In the genomic region with DNA sequence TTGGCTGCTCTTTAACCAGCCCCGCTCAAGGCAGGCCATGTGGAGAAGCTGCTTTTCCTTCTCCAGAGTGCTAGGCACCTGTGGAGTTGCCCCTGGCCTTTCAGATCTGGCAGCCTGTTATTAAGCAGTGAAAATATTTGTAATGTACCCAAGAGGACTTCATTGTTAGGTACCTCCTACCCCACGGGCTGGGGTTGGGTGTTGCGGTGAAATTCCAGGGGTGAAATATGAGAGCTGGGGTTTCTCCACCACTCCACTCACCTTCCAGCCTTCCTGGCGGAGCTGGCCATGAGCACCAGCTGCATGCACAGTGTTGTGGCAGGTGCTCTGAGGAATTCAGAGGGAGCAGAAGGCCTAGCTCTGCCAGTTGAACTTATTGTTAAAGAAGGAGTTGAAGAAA, we compare ENCODE assay signal across 36 cellular contexts. TPM values are rescaled to one million over a fixed set of nuclear protein-coding genes. Genes with fewer than 3 reads are reported as not detected.
"Had no signal": no experiment of that assay in that cellular context is flagged by ENCODE, and none has a peak within 500 bp of the region (broad histone marks: within the 10 kb centered on the region; RNA-seq: fewer than 3 reads in every experiment).

No MANE protein-coding gene starts in this region.

- H3K4me1 Mint-ChIP-seq: activated naive CD4-positive, alpha-beta T cell treated with anti-CD3 and anti-CD28 coated beads, Interleukin-2, amount 10 ng/mL, durations not matched to agents 7 days and 5 days; activated naive CD8-positive, alpha-beta T cell treated with anti-CD3 and anti-CD28 coated beads, Interleukin-2, amount 10 ng/mL, durations not matched to agents 7 days and 5 days; brain; stimulated activated effector memory CD8-positive, alpha-beta T cell treated with anti-CD3 and anti-CD28 coated beads, Interleukin-12 subunit alpha, Interleukin-12 subunit beta, amount 100 ng/mL, for 72 hours had no signal

- H3K4me3 ChIP-seq: ascending aorta, coronary artery, gastroesophageal sphincter, lower lobe of right lung, skin epidermis, thoracic aorta had no signal

- H3K27ac Mint-ChIP-seq: activated naive CD4-positive, alpha-beta T cell treated with anti-CD3 and anti-CD28 coated beads, Interleukin-2, amount 10 ng/mL, durations not matched to agents 7 days and 5 days; activated naive CD8-positive, alpha-beta T cell treated with anti-CD3 and anti-CD28 coated beads, Interleukin-2, amount 10 ng/mL, durations not matched to agents 7 days and 5 days; activated T-helper 1 cell treated with anti-CD3 and anti-CD28 coated beads, Interleukin-12 subunit alpha, Interleukin-12 subunit beta, Interleukin-2, Interleukin-4 antibody, amounts not matched to agents 30 ng/mL and 10 ng/mL and 1 ng/mL, durations not matched to agents 14 hours and 24 hours and 36 hours; effector memory CD8-positive, alpha-beta T cell; natural killer cell treated with Interleukin-12 subunit alpha and Interleukin-12 subunit beta and Interleukin-15 and Interleukin-18, amount 100 ng/mL, for 72 hours; stimulated activated effector memory CD8-positive, alpha-beta T cell treated with anti-CD3 and anti-CD28 coated beads, Interleukin-12 subunit alpha, Interleukin-12 subunit beta, amount 100 ng/mL, for 72 hours; stimulated activated naive CD8-positive, alpha-beta T cell treated with anti-CD3 and anti-CD28 coated beads, Interleukin-15, Interleukin-2, amounts not matched to agents 100 ng/mL and 50 ng/mL, for 24 hours; T-helper 2 cell treated with Interferon-gamma antibody and Interleukin-4, amounts not matched to agents 5 μg/mL and 100 μg/mL, for 36 hours had no signal

- H3K4me3 Mint-ChIP-seq: activated naive CD4-positive, alpha-beta T cell treated with anti-CD3 and anti-CD28 coated beads, Interleukin-2, amount 10 ng/mL, durations not matched to agents 7 days and 5 days; activated naive CD8-positive, alpha-beta T cell treated with anti-CD3 and anti-CD28 coated beads, Interleukin-2, amount 10 ng/mL, durations not matched to agents 7 days and 5 days; activated T-helper 1 cell treated with anti-CD3 and anti-CD28 coated beads, Interleukin-12 subunit alpha, Interleukin-12 subunit beta, Interleukin-2, Interleukin-4 antibody, amounts not matched to agents 30 ng/mL and 10 ng/mL and 1 ng/mL, durations not matched to agents 14 hours and 24 hours and 36 hours; brain; effector memory CD8-positive, alpha-beta T cell; natural killer cell treated with Interleukin-12 subunit alpha and Interleukin-12 subunit beta and Interleukin-15 and Interleukin-18, amount 100 ng/mL, for 72 hours; stimulated activated effector memory CD8-positive, alpha-beta T cell treated with anti-CD3 and anti-CD28 coated beads, Interleukin-12 subunit alpha, Interleukin-12 subunit beta, amount 100 ng/mL, for 72 hours; stimulated activated naive CD8-positive, alpha-beta T cell treated with anti-CD3 and anti-CD28 coated beads, Interleukin-15, Interleukin-2, amounts not matched to agents 100 ng/mL and 50 ng/mL, for 24 hours; T-helper 2 cell treated with Interferon-gamma antibody and Interleukin-4, amounts not matched to agents 5 μg/mL and 100 μg/mL, for 36 hours had no signal

- H3K27me3 Mint-ChIP-seq: activated naive CD4-positive, alpha-beta T cell treated with anti-CD3 and anti-CD28 coated beads, Interleukin-2, amount 10 ng/mL, durations not matched to agents 7 days and 5 days; activated naive CD8-positive, alpha-beta T cell treated with anti-CD3 and anti-CD28 coated beads, Interleukin-2, amount 10 ng/mL, durations not matched to agents 7 days and 5 days; natural killer cell treated with Interleukin-12 subunit alpha and Interleukin-12 subunit beta and Interleukin-15 and Interleukin-18, amount 100 ng/mL, for 72 hours; stimulated activated naive CD8-positive, alpha-beta T cell treated with anti-CD3 and anti-CD28 coated beads, Interleukin-15, Interleukin-2, amounts not matched to agents 100 ng/mL and 50 ng/mL, for 24 hours had no signal

- ATAC-seq: activated CD4-positive, CD25-positive, alpha-beta regulatory T cell treated with anti-CD3 and anti-CD28 coated beads, Interleukin-2, amount 50 U/mL, for 24 hours; effector memory CD8-positive, alpha-beta T cell; gastroesophageal sphincter; left lobe of liver; natural killer cell treated with Interleukin-12 subunit alpha and Interleukin-12 subunit beta and Interleukin-15 and Interleukin-18, amount 100 ng/mL, for 72 hours; sciatic nerve; stimulated activated effector memory CD8-positive, alpha-beta T cell treated with anti-CD3 and anti-CD28 coated beads, Interleukin-12 subunit alpha, Interleukin-12 subunit beta, amount 100 ng/mL, for 72 hours had no signal

- H3K36me3 ChIP-seq: ascending aorta, lower lobe of right lung, neutrophil, thoracic aorta had no signal

- H3K4me1 ChIP-seq: ascending aorta, gastroesophageal sphincter, lower lobe of right lung had no signal

- H3K27me3 ChIP-seq: ascending aorta, gastroesophageal sphincter, neutrophil had no signal

- H3K27ac ChIP-seq: ascending aorta, coronary artery, gastroesophageal sphincter, lower lobe of right lung, neutrophil, skin epidermis, thoracic aorta had no signal

- H3K9me3 Mint-ChIP-seq: natural killer cell treated with Interleukin-12 subunit alpha and Interleukin-12 subunit beta and Interleukin-15 and Interleukin-18, amount 100 ng/mL, for 72 hours; stimulated activated effector memory CD8-positive, alpha-beta T cell treated with anti-CD3 and anti-CD28 coated beads, Interleukin-12 subunit alpha, Interleukin-12 subunit beta, amount 100 ng/mL, for 72 hours; T-helper 2 cell treated with Interferon-gamma antibody and Interleukin-4, amounts not matched to agents 5 μg/mL and 100 μg/mL, for 36 hours had no signal

- H3K36me3 Mint-ChIP-seq: activated naive CD4-positive, alpha-beta T cell treated with anti-CD3 and anti-CD28 coated beads, Interleukin-2, amount 10 ng/mL, durations not matched to agents 7 days and 5 days; activated naive CD8-positive, alpha-beta T cell treated with anti-CD3 and anti-CD28 coated beads, Interleukin-2, amount 10 ng/mL, durations not matched to agents 7 days and 5 days; natural killer cell treated with Interleukin-12 subunit alpha and Interleukin-12 subunit beta and Interleukin-15 and Interleukin-18, amount 100 ng/mL, for 72 hours; stimulated activated effector memory CD8-positive, alpha-beta T cell treated with anti-CD3 and anti-CD28 coated beads, Interleukin-12 subunit alpha, Interleukin-12 subunit beta, amount 100 ng/mL, for 72 hours had no signal

- DNase-seq: activated CD4-positive, alpha-beta T cell treated with anti-CD3 and anti-CD28 coated beads for 48 hours; activated CD4-positive, alpha-beta T cell treated with anti-CD3 and anti-CD28 coated beads, Interleukin-2, amount 50 U/mL, for 48 hours; activated CD8-positive, alpha-beta memory T cell treated with anti-CD3 and anti-CD28 coated beads for 24 hours; activated gamma-delta T cell; activated naive CD4-positive, alpha-beta T cell treated with anti-CD3 and anti-CD28 coated beads, Interleukin-2, amount 10 ng/mL, durations not matched to agents 7 days and 5 days; activated naive CD8-positive, alpha-beta T cell treated with anti-CD3 and anti-CD28 coated beads, Interleukin-2, amount 10 ng/mL, durations not matched to agents 7 days and 5 days; activated T-cell treated with anti-CD3 and anti-CD28 coated beads, Interleukin-2, amount 50 U/mL, for 1 hour; effector memory CD8-positive, alpha-beta T cell; erythroblast; head of caudate nucleus; kidney glomerular epithelial cell; lower lobe of right lung; mesendoderm; stimulated activated CD4-positive, alpha-beta T cell treated with anti-CD3 and anti-CD28 coated beads, Interleukin-12 subunit alpha, Interleukin-12 subunit beta, amount 100 ng/mL, for 4 hours; stimulated activated CD4-positive, alpha-beta T cell treated with anti-CD3 and anti-CD28 coated beads, Interleukin-4, amount 100 ng/mL, for 24 hours; trophoblast cell had no signal

- H3K9me3 ChIP-seq: ascending aorta, lower lobe of right lung, neutrophil, thoracic aorta had no signal

RNA-seq across cellular contexts. Expression of a gene that starts 39.1 kb away (rescaled TPM):
- total RNA-seq: activated naive CD8-positive, alpha-beta T cell treated with anti-CD3 and anti-CD28 coated beads, Interleukin-2, amount 10 ng/mL, durations not matched to agents 7 days and 5 days; activated T-helper 1 cell treated with anti-CD3 and anti-CD28 coated beads, Interleukin-12 subunit alpha, Interleukin-12 subunit beta, Interleukin-2, Interleukin-4 antibody, amounts not matched to agents 30 ng/mL and 10 ng/mL and 1 ng/mL, durations not matched to agents 14 hours and 24 hours and 36 hours; ascending aorta; cardiac septum; gastroesophageal sphincter; left lobe of liver; lower lobe of right lung; mononuclear cell; natural killer cell treated with Interleukin-12 subunit alpha and Interleukin-12 subunit beta and Interleukin-15 and Interleukin-18, amount 100 ng/mL, for 72 hours; osteocyte; posterior vena cava; renal cortical epithelial cell; sciatic nerve; thoracic aorta had no signal
